In the genomic region with DNA sequence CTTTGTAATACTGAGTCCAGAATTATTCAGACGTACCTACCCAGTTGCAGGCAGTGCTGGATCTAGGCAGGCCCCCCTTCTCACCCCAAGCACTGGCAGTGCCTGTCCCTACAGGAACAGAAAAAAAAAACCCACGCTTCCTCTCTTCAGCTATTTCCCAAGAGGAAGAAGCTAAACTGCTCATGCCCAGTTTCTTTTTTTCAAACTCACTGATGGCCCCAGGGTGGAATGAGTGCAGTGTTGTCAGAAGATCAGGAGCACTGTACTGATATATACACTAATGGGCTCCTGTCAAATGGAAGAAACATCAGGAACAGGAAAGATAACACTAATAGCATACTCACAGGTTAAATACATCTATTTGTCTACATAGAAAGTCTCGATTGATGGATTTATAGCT, we compare ENCODE assay signal across 18 cellular contexts. TPM values are rescaled to one million over a fixed set of nuclear protein-coding genes. Genes with fewer than 3 reads are reported as not detected.
DNase-seq lines count a peak whose midpoint lies in the region; ATAC-seq and TF ChIP-seq lines count a peak whose summit lies in the region.
"Had no signal": no experiment of that assay in that cellular context is flagged by ENCODE, and none has a peak within 500 bp of the region (broad histone marks: within the 10 kb centered on the region; RNA-seq: fewer than 3 reads in every experiment).

No MANE protein-coding gene starts in this region.

- 0 out of 22 replicates have a peak, but pooled peaks cover 0 to 4% (median 0%) of the 10 kb centered on the region in 11 experiments for H3K36me3 ChIP-seq in BLaER1 treated with 17β-estradiol and CSF1 and Interleukin-3, amounts not matched to agents 10 nM and 100 nM
- H3K36me3 ChIP-seq in SK-N-MC (ENCODE audit: insufficient read depth, low read length) (no peaks in the 10 kb centered on the region), esophagus squamous epithelium (no peaks in the 10 kb centered on the region)
- H3K36me3 ChIP-seq: HAP-1 had no signal

- H3K27me3 ChIP-seq in BLaER1 treated with 17β-estradiol and CSF1 and Interleukin-3, amounts not matched to agents 10 nM and 100 nM: no peaks in the 10 kb centered on the region
- H3K27me3 ChIP-seq in esophagus squamous epithelium: peaks cover 0 to 9% (median 0%) of the 10 kb centered on the region in 4 donors

- H3K4me2 ChIP-seq in BLaER1 treated with 17β-estradiol and CSF1 and Interleukin-3, amounts not matched to agents 10 nM and 100 nM: peak overlapping the region; percentile 33 to 74 (median 63)

- H3K4me3 ChIP-seq in BLaER1 treated with 17β-estradiol and CSF1 and Interleukin-3, amounts not matched to agents 10 nM and 100 nM: no peak overlapping the region
- H3K4me3 ChIP-seq in SK-N-MC: 0 out of 2 replicates have a peak overlapping the region, but pooled peaks have one; percentile 24
- H3K4me3 ChIP-seq in esophagus squamous epithelium: no peak overlapping the region
- H3K4me3 ChIP-seq: HAP-1, mucosa of descending colon had no signal

- H4K20me1 ChIP-seq in BLaER1 treated with 17β-estradiol and CSF1 and Interleukin-3, amounts not matched to agents 10 nM and 100 nM: no peaks in the 10 kb centered on the region

- H3K9me3 ChIP-seq in BLaER1 treated with 17β-estradiol and CSF1 and Interleukin-3, amounts not matched to agents 10 nM and 100 nM (replicated peaks in 1 of 11): no peaks in the 10 kb centered on the region
- no peaks in the 10 kb centered on the region for H3K9me3 ChIP-seq in SK-N-MC (ENCODE audit: low read depth, low read length)
- no peaks in the 10 kb centered on the region for H3K9me3 ChIP-seq in esophagus squamous epithelium
- H3K9me3 ChIP-seq: HAP-1, mucosa of descending colon had no signal

- no peak for TF ChIP-seq POLR2A in esophagus squamous epithelium (IDR thresholded peaks at IDR 0.05)

- DNase-seq in HPDE6-E6E7 (ENCODE audit: extremely low spot score) (peak; percentile 52), SK-N-MC (ENCODE audit: low read depth, low spot score) (no peak), islet precursor cell (peak; percentile 70), hypothalamus (lab: John Stamatoyannopoulos, UW) (no peak), esophagus squamous epithelium (lab: John Stamatoyannopoulos, UW) (no peak)
- DNase-seq: activated CD4-positive, CD25-positive, alpha-beta regulatory T cell treated with anti-CD3 and anti-CD28 coated beads, Interleukin-2, amount 50 U/mL, for 72 hours; activated gamma-delta T cell treated with Interleukin-2 at 50 U/mL for 16 hours; head of caudate nucleus; kidney; mucosa of descending colon; NCI-H1930; nucleus accumbens; stimulated activated CD4-positive, alpha-beta T cell treated with anti-CD3 and anti-CD28 coated beads, Interleukin-4, amount 100 ng/mL, for 24 hours; stimulated activated CD8-positive, alpha-beta memory T cell treated with anti-CD3 and anti-CD28 coated beads, Interleukin-4, amount 100 ng/mL, for 48 hours had no signal

- H3K27ac ChIP-seq in BLaER1 treated with 17β-estradiol and CSF1 and Interleukin-3, amounts not matched to agents 10 nM and 100 nM: peak overlapping the region in 3 of 11 experiments; percentile 2 to 30 (median 9); a peak in 3 of 22 replicates
- H3K27ac ChIP-seq in SK-N-MC (peak overlapping the region; percentile 37; the same call in 1 of the 2 replicates), esophagus squamous epithelium (no peak overlapping the region)

- H3K9ac ChIP-seq in BLaER1 treated with 17β-estradiol and CSF1 and Interleukin-3, amounts not matched to agents 10 nM and 100 nM: peak overlapping the region in 1 of 11 experiments; percentile 24; a peak in 1 of 22 replicates
- peak overlapping the region; percentile 29 for H3K9ac ChIP-seq in SK-N-MC (ENCODE audit: insufficient read length)

- H3K4me1 ChIP-seq in BLaER1 treated with 17β-estradiol and CSF1 and Interleukin-3, amounts not matched to agents 10 nM and 100 nM: peaks cover 7 to 23% (median 13%) of the 10 kb centered on the region in 10 experiments
- H3K4me1 ChIP-seq in esophagus squamous epithelium: peaks cover 0 to 7% (median 5%) of the 10 kb centered on the region in 3 donors
- H3K4me1 ChIP-seq: HAP-1 had no signal

- ATAC-seq in HG03139 (IDR thresholded peaks at IDR 0.05; ENCODE audit: unreplicated experiment) (no peak), HG03571 (IDR thresholded peaks at IDR 0.05; ENCODE audit: unreplicated experiment) (no peak)
- ATAC-seq: mucosa of descending colon had no signal

- 25 to 29% methylated on average over 3 of the region's 3 CpGs for WGBS in esophagus squamous epithelium, 2 donors

- no peak for TF ChIP-seq CTCF in esophagus squamous epithelium (IDR thresholded peaks at IDR 0.05)

- intact Hi-C loops in esophagus squamous epithelium (cut with DNase I): no loop called here

RNA-seq across cellular contexts. Expression of a gene that starts 28.2 kb away (rescaled TPM):
- total RNA-seq in esophagus squamous epithelium: 10 to 100 TPM in 3 of 4 donors, 1 to 10 TPM in 1; 7.8 to 56.5 (median 19.1) TPM

Comparison
In these comparisons a context has a peak if more than half of its experiments do, and no peak if none do; other contexts are left out.
1. DNase-seq: peak in HPDE6-E6E7 (single experiment) and islet precursor cell (single experiment); none in SK-N-MC (single experiment), hypothalamus (0 of 51) and esophagus squamous epithelium (single experiment).